8 cellular contexts compared by ENCODE assay signal in the genomic region with DNA sequence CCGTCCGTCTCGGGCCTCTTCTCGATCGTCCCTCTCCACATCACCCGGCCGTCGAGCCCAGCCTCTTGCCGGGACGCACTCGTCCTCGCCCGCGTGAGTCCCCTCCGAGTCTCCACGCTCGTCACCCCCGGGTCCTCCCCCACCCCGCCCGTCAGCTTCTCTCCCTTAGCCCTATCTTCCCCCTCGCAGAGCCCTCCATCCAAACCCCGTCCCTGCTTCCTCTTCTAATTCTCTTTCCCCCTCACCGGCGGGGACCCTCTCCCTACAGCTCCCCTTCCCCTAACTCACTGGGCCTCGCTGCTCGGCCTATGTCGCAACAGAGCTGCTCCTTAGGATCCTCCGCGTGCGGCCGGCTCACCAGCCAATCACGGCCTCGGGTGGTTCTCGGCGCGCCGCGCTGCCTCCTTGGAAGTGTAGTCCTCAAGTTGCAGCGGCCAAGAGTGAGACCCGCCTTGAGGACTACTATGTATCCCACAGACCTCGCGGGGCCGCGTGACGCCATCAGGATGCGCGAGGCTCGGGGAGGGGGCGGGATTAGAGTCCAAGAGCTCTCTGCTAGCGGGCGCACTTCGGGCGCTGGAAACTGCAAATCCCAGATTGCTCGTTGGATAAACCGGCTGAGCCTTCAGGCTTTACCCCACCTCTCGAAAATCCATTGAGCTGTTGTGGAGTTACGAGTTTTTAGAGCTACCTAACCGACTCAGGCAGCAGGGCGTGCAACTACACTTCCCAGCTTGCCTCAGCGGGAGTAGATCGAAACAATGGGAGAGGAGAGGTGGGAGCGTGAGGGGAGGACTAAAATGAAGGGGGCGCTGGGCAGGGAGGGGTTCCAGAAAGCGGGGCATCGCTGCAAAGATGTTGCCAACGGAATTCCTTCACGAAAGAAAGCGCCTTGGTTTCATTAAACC. TPM values are rescaled to one million over a fixed set of nuclear protein-coding genes. Genes with fewer than 3 reads are reported as not detected.
DNase-seq lines count a peak whose midpoint lies in the region; ATAC-seq and TF ChIP-seq lines count a peak whose summit lies in the region.

Gene ABCF2, minus strand, starts transcription at position 331 of the 908 bp plus-strand sequence. CDS start 747 bp downstream, outside the sequence.

- intact Hi-C loops in activated T-helper 2 cell treated with anti-CD3 and anti-CD28 coated beads, Interferon-gamma antibody, Interleukin-2, Interleukin-4, amounts not matched to agents 10 μg/mL and 5 μg/mL and 100 μg/mL, durations not matched to agents 14 hours and 24 hours and 36 hours (cut with micrococcal nuclease): loop anchor here (5.0 to 10.0 kb wide), 2 partner anchors 142 to 290 kb away; partner anchors contain the start of genes AGAP3, FASTK, RHEB and TMUB1
- intact Hi-C loops in natural killer cell (cut with micrococcal nuclease): loop anchor here (1.0 to 5.0 kb wide), 4 partner anchors 17 to 170 kb away; partner anchors contain the start of genes CDK5 and NUB1

- H3K9me3 ChIP-seq in RWPE2 (ENCODE audit: severe bottlenecking): no peaks in the 10 kb centered on the region

- peaks cover 39% of the 10 kb centered on the region for H3K36me3 ChIP-seq in RWPE2 (ENCODE audit: low read depth)

- H3K4me3 ChIP-seq in RWPE2 (ENCODE audit: severe bottlenecking): peak within 1 kb of the TSS; percentile 62
- peak within 1 kb of the TSS; percentile 93 for H3K4me3 ChIP-seq in fibroblast of mammary gland (ENCODE audit: control insufficient read depth, low read depth, low read length)

- H3K4me1 ChIP-seq in RWPE2 (ENCODE audit: insufficient read depth, poor library complexity, severe bottlenecking): peaks cover 7% of the 10 kb centered on the region

- peaks cover 4% of the 10 kb centered on the region for H3K27me3 Mint-ChIP-seq in activated T-helper 2 cell treated with anti-CD3 and anti-CD28 coated beads, Interferon-gamma antibody, Interleukin-2, Interleukin-4, amounts not matched to agents 10 μg/mL and 5 μg/mL and 100 μg/mL, durations not matched to agents 14 hours and 24 hours and 36 hours (ENCODE audit: low read depth)
- no peaks in the 10 kb centered on the region for H3K27me3 Mint-ChIP-seq in natural killer cell (ENCODE audit: low read depth in 2 of 2)

- H3K27me3 ChIP-seq in RWPE2 (ENCODE audit: insufficient read depth, poor library complexity, severe bottlenecking): no peaks in the 10 kb centered on the region

- TF ChIP-seq CTCF in RWPE2 (IDR thresholded peaks at IDR 0.05; ENCODE audit: poor library complexity, severe bottlenecking): no peak
- no peak for TF ChIP-seq CTCF in fibroblast of mammary gland (conservative IDR thresholded peaks at IDR 0.05; ENCODE audit: control insufficient read depth, insufficient read depth, low read depth, low read length)
- TF ChIP-seq CTCF in natural killer cell (IDR thresholded peaks at IDR 0.05): no peak

- ATAC-seq in RWPE2 (ENCODE audit: low read depth): peak; percentile 98
- peak; percentile 98 to 100 (median 99) for ATAC-seq in natural killer cell

- peaks cover 45% of the 10 kb centered on the region for H3K36me3 Mint-ChIP-seq in activated T-helper 2 cell treated with anti-CD3 and anti-CD28 coated beads, Interferon-gamma antibody, Interleukin-2, Interleukin-4, amounts not matched to agents 10 μg/mL and 5 μg/mL and 100 μg/mL, durations not matched to agents 14 hours and 24 hours and 36 hours (ENCODE audit: low read depth)
- H3K36me3 Mint-ChIP-seq in natural killer cell: no peaks in the 10 kb centered on the region

- DNase-seq in EH (ENCODE audit: low read depth): peak; percentile 99
- peak; percentile 99 for DNase-seq in H4 (ENCODE audit: low spot score)
- DNase-seq in LoVo (ENCODE audit: low spot score): peak; percentile 99
- DNase-seq in RWPE2 (ENCODE audit: low spot score): peak; percentile 98
- peak; percentile 95 for DNase-seq in activated T-helper 2 cell treated with anti-CD3 and anti-CD28 coated beads, Interferon-gamma antibody, Interleukin-2, Interleukin-4, amounts not matched to agents 10 μg/mL and 5 μg/mL and 100 μg/mL, durations not matched to agents 14 hours and 24 hours and 36 hours (ENCODE audit: low spot score)
- DNase-seq in fibroblast of mammary gland (ENCODE audit: low read depth): peak; percentile 99
- peak; percentile 96 for DNase-seq in natural killer cell
- peak; percentile 96 for DNase-seq in stimulated activated naive CD4-positive, alpha-beta T cell treated with Interleukin-2 at 50 U/mL for 16 hours (lab: John Stamatoyannopoulos, UW)

- peak within 1 kb of the TSS; percentile 41 for H3K27ac ChIP-seq in RWPE2 (ENCODE audit: poor library complexity, severe bottlenecking)

- peak within 1 kb of the TSS; percentile 99 for H3K4me3 Mint-ChIP-seq in activated T-helper 2 cell treated with anti-CD3 and anti-CD28 coated beads, Interferon-gamma antibody, Interleukin-2, Interleukin-4, amounts not matched to agents 10 μg/mL and 5 μg/mL and 100 μg/mL, durations not matched to agents 14 hours and 24 hours and 36 hours (ENCODE audit: low read depth)
- peak within 1 kb of the TSS; percentile 95 for H3K4me3 Mint-ChIP-seq in natural killer cell

- H3K4me1 Mint-ChIP-seq in activated T-helper 2 cell treated with anti-CD3 and anti-CD28 coated beads, Interferon-gamma antibody, Interleukin-2, Interleukin-4, amounts not matched to agents 10 μg/mL and 5 μg/mL and 100 μg/mL, durations not matched to agents 14 hours and 24 hours and 36 hours (ENCODE audit: low read depth): peaks cover 27% of the 10 kb centered on the region
- peaks cover 29 to 36% of the 10 kb centered on the region in 2 donors for H3K4me1 Mint-ChIP-seq in natural killer cell

- H3K9me3 Mint-ChIP-seq in activated T-helper 2 cell treated with anti-CD3 and anti-CD28 coated beads, Interferon-gamma antibody, Interleukin-2, Interleukin-4, amounts not matched to agents 10 μg/mL and 5 μg/mL and 100 μg/mL, durations not matched to agents 14 hours and 24 hours and 36 hours: no peaks in the 10 kb centered on the region
- no peaks in the 10 kb centered on the region for H3K9me3 Mint-ChIP-seq in natural killer cell

- peak within 1 kb of the TSS; percentile 90 for H3K27ac Mint-ChIP-seq in activated T-helper 2 cell treated with anti-CD3 and anti-CD28 coated beads, Interferon-gamma antibody, Interleukin-2, Interleukin-4, amounts not matched to agents 10 μg/mL and 5 μg/mL and 100 μg/mL, durations not matched to agents 14 hours and 24 hours and 36 hours
- peak within 1 kb of the TSS; percentile 86 to 94 for H3K27ac Mint-ChIP-seq in natural killer cell

RNA-seq across cellular contexts. Expression of gene ABCF2, which starts in this region (rescaled TPM):
- 88.1 and 92.4 TPM in 2 replicates for total RNA-seq in H4 (2014; rRNA removed; shearing (Covaris generic))
- total RNA-seq in activated T-helper 2 cell treated with anti-CD3 and anti-CD28 coated beads, Interferon-gamma antibody, Interleukin-2, Interleukin-4, amounts not matched to agents 10 μg/mL and 5 μg/mL and 100 μg/mL, durations not matched to agents 14 hours and 24 hours and 36 hours: 63.4 and 69.2 TPM in 2 replicates
- 10 to 100 TPM; 12.1 to 26.1 (median 17.6) TPM for total RNA-seq in natural killer cell

Comparison
In these comparisons a context has a peak if more than half of its experiments do, and no peak if none do; other contexts are left out.
1. Peak in every context shown above with its lines: DNase-seq, ATAC-seq, H3K4me3 ChIP-seq and H3K27ac ChIP-seq.